ENCODE assay signal across 23 cellular contexts in genomic region chr12:18581232-18581962, GRCh38.
"Had no signal": no experiment of that assay in that cellular context is flagged by ENCODE, and none has a peak within 500 bp of the region (broad histone marks: within the 10 kb centered on the region; RNA-seq: fewer than 3 reads in every experiment).

No MANE protein-coding gene starts in this region.

- DNase-seq: activated CD4-positive, alpha-beta T cell treated with anti-CD3 and anti-CD28 coated beads for 4 hours; activated CD8-positive, alpha-beta memory T cell treated with anti-CD3 and anti-CD28 coated beads, Interleukin-2, amount 50 U/mL, for 48 hours; activated CD8-positive, alpha-beta T cell treated with anti-CD3 and anti-CD28 coated beads, Interleukin-2, amount 10 ng/mL, durations not matched to agents 7 days and 5 days; activated effector memory CD4-positive, alpha-beta T cell treated with Interleukin-2 at 50 U/mL for 16 hours; activated naive CD4-positive, alpha-beta T cell; activated naive CD8-positive, alpha-beta T cell treated with anti-CD3 and anti-CD28 coated beads, Interleukin-2, amount 50 U/mL, for 24 hours; activated T-cell treated with anti-CD3 and anti-CD28 coated beads, Interleukin-2, amount 50 U/mL, for 1 hour; amygdala; MV-4-11; NCI-H1092 treated with DMSO at 0.1 percent for 48 hours; NCI-H1417 treated with DMSO at 0.1 percent for 48 hours; NCI-H1694; NCI-H2081; NCI-H524; PC-3; SHP77 had no signal

- H3K27ac Mint-ChIP-seq: activated CD8-positive, alpha-beta T cell treated with anti-CD3 and anti-CD28 coated beads, Interleukin-2, amount 10 ng/mL, durations not matched to agents 7 days and 5 days; activated naive CD4-positive, alpha-beta T cell treated with anti-CD3 and anti-CD28 coated beads, Interleukin-2, amount 50 U/mL, for 24 hours; activated naive CD8-positive, alpha-beta T cell treated with anti-CD3 and anti-CD28 coated beads, Interleukin-2, amount 50 U/mL, for 24 hours; brain; T-helper 1 cell treated with Interleukin-12 subunit alpha and Interleukin-12 subunit beta and Interleukin-4 antibody, amounts not matched to agents 30 μg/mL and 1 μg/mL, for 36 hours had no signal

- ATAC-seq: activated CD4-positive, CD25-positive, alpha-beta regulatory T cell treated with anti-CD3 and anti-CD28 coated beads, Interleukin-2, amount 50 U/mL, for 24 hours; activated CD8-positive, alpha-beta T cell treated with anti-CD3 and anti-CD28 coated beads, Interleukin-2, amount 10 ng/mL, durations not matched to agents 7 days and 5 days; activated naive CD8-positive, alpha-beta T cell treated with anti-CD3 and anti-CD28 coated beads, Interleukin-2, amount 50 U/mL, for 24 hours; PC-3 had no signal

- H3K4me1 Mint-ChIP-seq: activated naive CD4-positive, alpha-beta T cell treated with anti-CD3 and anti-CD28 coated beads, Interleukin-2, amount 50 U/mL, for 24 hours; activated naive CD8-positive, alpha-beta T cell treated with anti-CD3 and anti-CD28 coated beads, Interleukin-2, amount 50 U/mL, for 24 hours had no signal

- H3K36me3 Mint-ChIP-seq: activated naive CD4-positive, alpha-beta T cell treated with anti-CD3 and anti-CD28 coated beads, Interleukin-2, amount 50 U/mL, for 24 hours had no signal

- H3K4me3 ChIP-seq: SJSA1 had no signal

- H3K27me3 Mint-ChIP-seq: activated naive CD4-positive, alpha-beta T cell treated with anti-CD3 and anti-CD28 coated beads, Interleukin-2, amount 50 U/mL, for 24 hours; activated naive CD8-positive, alpha-beta T cell treated with anti-CD3 and anti-CD28 coated beads, Interleukin-2, amount 50 U/mL, for 24 hours; brain had no signal

- H3K4me3 Mint-ChIP-seq: activated CD8-positive, alpha-beta T cell treated with anti-CD3 and anti-CD28 coated beads, Interleukin-2, amount 10 ng/mL, durations not matched to agents 7 days and 5 days; activated naive CD4-positive, alpha-beta T cell treated with anti-CD3 and anti-CD28 coated beads, Interleukin-2, amount 50 U/mL, for 24 hours; activated naive CD8-positive, alpha-beta T cell treated with anti-CD3 and anti-CD28 coated beads, Interleukin-2, amount 50 U/mL, for 24 hours; brain; T-helper 1 cell treated with Interleukin-12 subunit alpha and Interleukin-12 subunit beta and Interleukin-4 antibody, amounts not matched to agents 30 μg/mL and 1 μg/mL, for 36 hours had no signal

- FAIRE-seq: astrocyte, RCC 7860 had no signal
